1 cellular context compared by ENCODE assay signal in genomic region chr7:36391436-36392198, GRCh38.
TF ChIP-seq lines count a peak whose summit lies in the region.

No MANE protein-coding gene starts in this region.

TF ChIP-seq in HepG2, 621 proteins besides CTCF, POLR2A, EP300 and RAD21 (continued from another document):
- TF ChIP-seq, protein P1, sequence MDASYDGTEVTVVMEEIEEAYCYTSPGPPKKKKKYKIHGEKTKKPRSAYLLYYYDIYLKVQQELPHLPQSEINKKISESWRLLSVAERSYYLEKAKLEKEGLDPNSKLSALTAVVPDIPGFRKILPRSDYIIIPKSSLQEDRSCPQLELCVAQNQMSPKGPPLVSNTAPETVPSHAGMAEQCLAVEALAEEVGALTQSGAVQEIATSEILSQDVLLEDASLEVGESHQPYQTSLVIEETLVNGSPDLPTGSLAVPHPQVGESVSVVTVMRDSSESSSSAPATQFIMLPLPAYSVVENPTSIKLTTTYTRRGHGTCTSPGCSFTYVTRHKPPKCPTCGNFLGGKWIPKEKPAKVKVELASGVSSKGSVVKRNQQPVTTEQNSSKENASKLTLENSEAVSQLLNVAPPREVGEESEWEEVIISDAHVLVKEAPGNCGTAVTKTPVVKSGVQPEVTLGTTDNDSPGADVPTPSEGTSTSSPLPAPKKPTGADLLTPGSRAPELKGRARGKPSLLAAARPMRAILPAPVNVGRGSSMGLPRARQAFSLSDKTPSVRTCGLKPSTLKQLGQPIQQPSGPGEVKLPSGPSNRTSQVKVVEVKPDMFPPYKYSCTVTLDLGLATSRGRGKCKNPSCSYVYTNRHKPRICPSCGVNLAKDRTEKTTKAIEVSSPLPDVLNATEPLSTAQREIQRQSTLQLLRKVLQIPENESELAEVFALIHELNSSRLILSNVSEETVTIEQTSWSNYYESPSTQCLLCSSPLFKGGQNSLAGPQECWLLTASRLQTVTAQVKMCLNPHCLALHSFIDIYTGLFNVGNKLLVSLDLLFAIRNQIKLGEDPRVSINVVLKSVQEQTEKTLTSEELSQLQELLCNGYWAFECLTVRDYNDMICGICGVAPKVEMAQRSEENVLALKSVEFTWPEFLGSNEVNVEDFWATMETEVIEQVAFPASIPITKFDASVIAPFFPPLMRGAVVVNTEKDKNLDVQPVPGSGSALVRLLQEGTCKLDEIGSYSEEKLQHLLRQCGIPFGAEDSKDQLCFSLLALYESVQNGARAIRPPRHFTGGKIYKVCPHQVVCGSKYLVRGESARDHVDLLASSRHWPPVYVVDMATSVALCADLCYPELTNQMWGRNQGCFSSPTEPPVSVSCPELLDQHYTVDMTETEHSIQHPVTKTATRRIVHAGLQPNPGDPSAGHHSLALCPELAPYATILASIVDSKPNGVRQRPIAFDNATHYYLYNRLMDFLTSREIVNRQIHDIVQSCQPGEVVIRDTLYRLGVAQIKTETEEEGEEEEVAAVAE (CRISPR knock-in tag; IDR thresholded peaks at IDR 0.05; ENCODE audit: borderline replicate concordance), result no peak
- TF ChIP-seq, protein P2, sequence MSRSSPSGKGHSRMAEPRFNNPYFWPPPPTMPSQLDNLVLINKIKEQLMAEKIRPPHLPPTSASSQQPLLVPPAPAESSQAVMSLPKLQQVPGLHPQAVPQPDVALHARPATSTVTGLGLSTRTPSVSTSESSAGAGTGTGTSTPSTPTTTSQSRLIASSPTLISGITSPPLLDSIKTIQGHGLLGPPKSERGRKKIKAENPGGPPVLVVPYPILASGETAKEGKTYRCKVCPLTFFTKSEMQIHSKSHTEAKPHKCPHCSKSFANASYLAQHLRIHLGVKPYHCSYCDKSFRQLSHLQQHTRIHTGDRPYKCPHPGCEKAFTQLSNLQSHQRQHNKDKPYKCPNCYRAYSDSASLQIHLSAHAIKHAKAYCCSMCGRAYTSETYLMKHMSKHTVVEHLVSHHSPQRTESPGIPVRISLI (CRISPR knock-in tag; IDR thresholded peaks at IDR 0.05; ENCODE audit: borderline replicate concordance), result peak; percentile 53; the same call in 1 of the 2 replicates
